In the genomic region with DNA sequence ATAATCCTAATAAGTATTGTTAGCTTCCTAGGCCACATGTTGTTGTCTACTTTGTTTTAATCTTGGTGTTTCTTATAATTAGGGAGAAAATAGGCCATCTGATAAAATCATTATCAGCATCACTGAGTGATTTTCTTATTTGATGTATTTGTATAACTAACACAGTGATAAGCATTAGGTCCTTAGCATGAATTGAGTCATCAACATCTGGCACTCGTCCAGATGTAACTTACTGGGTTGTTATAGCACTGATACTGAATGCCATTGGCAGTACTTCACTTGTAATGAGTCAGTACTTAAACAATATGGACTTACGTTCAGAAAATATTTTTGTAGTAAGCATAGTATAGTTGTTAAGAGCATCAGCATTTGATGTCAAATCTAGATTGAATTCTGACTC, we compare ENCODE assay signal across 10 cellular contexts. TPM values are rescaled to one million over a fixed set of nuclear protein-coding genes. Genes with fewer than 3 reads are reported as not detected.
DNase-seq lines count a peak whose midpoint lies in the region; ATAC-seq and TF ChIP-seq lines count a peak whose summit lies in the region.
"Had no signal": no experiment of that assay in that cellular context is flagged by ENCODE, and none has a peak within 500 bp of the region (broad histone marks: within the 10 kb centered on the region; RNA-seq: fewer than 3 reads in every experiment).

No MANE protein-coding gene starts in this region.

- H3K4me3 ChIP-seq in osteoblast (ENCODE audit: insufficient read depth, low read length), result no peak overlapping the region
- H3K4me3 ChIP-seq: prostate gland had no signal

- no peak overlapping the region for H2AFZ ChIP-seq in osteoblast (ENCODE audit: low read length)

- no peak for ATAC-seq in activated CD4-positive, CD25-positive, alpha-beta regulatory T cell treated with anti-CD3 and anti-CD28 coated beads, Interleukin-2, amount 50 U/mL, for 24 hours
- no peak for ATAC-seq in GM18520 (IDR thresholded peaks at IDR 0.05; ENCODE audit: unreplicated experiment)
- ATAC-seq in Right ventricle myocardium superior (ENCODE audit: poor library complexity), result no peak

- H3K27ac ChIP-seq in osteoblast (ENCODE audit: low read depth, low read length), result peak overlapping the region; percentile 75
- H3K27ac ChIP-seq: prostate gland had no signal

- peak; percentile 14 for DNase-seq in GM03348 (ENCODE audit: low spot score)
- DNase-seq in NCI-H69 (lab: John Stamatoyannopoulos, UW), result peak; percentile 20
- peak; percentile 68 to 97 for DNase-seq in dermis microvascular lymphatic vessel endothelial cell (ENCODE audit: low read depth in 2 of 2)
- peak; percentile 81 for DNase-seq in osteoblast (ENCODE audit: insufficient read length, low spot score, missing footprints)
- no peak for DNase-seq in DMS153 treated with DMSO at 0.1 percent for 48 hours (lab: John Stamatoyannopoulos, UW; ENCODE audit: unreplicated experiment)
- DNase-seq in Right ventricle myocardium superior, result no peak
- DNase-seq: NCI-H1092 treated with DMSO at 0.1 percent for 48 hours had no signal

- TF ChIP-seq CTCF in osteoblast (IDR thresholded peaks at IDR 0.05; ENCODE audit: extremely low read depth, low read depth, low read length), result no peak

- H3K4me1 ChIP-seq in osteoblast (ENCODE audit: insufficient read depth, low read length), result peaks cover 3% of the 10 kb centered on the region
- H3K4me1 ChIP-seq: prostate gland had no signal

- no peaks in the 10 kb centered on the region for H3K27me3 ChIP-seq in osteoblast (ENCODE audit: insufficient read depth, low read length)

- intact Hi-C loops in Right ventricle myocardium superior (cut with DNase I), result no loop called here

- H3K79me2 ChIP-seq in osteoblast (ENCODE audit: insufficient read depth, low read length), result no peaks in the 10 kb centered on the region

- no peaks in the 10 kb centered on the region for H3K9me3 ChIP-seq in osteoblast (ENCODE audit: low read depth, low read length)
- H3K9me3 ChIP-seq: prostate gland had no signal

- peaks cover 82% of the 10 kb centered on the region for H3K36me3 ChIP-seq in osteoblast (ENCODE audit: insufficient read depth, low read length)

- H3K4me2 ChIP-seq in osteoblast (ENCODE audit: insufficient read depth, low read length), result no peak overlapping the region

- no peaks in the 10 kb centered on the region for H4K20me1 ChIP-seq in osteoblast (ENCODE audit: insufficient read depth, low read length)

RNA-seq across cellular contexts. Expression of a gene that starts 16.2 kb away (rescaled TPM):
- total RNA-seq in dermis microvascular lymphatic vessel endothelial cell (55.0 and 59.1 TPM in 2 replicates), osteoblast (75.7 and 91.2 TPM in 2 replicates), Right ventricle myocardium superior (36.2 TPM)

RNA-seq across cellular contexts. Expression of a gene that starts 30.7 kb away (rescaled TPM):
- total RNA-seq in dermis microvascular lymphatic vessel endothelial cell (38.0 and 58.8 TPM in 2 replicates), osteoblast (77.4 and 88.7 TPM in 2 replicates), Right ventricle myocardium superior (28.6 TPM)

Comparison
In these comparisons a context has a peak if more than half of its experiments do, and no peak if none do; other contexts are left out.
1. DNase-seq: peak in GM03348 (single experiment), NCI-H69 (single experiment), dermis microvascular lymphatic vessel endothelial cell (2 of 2) and osteoblast (single experiment); none in DMS153 treated with DMSO at 0.1 percent for 48 hours (single experiment) and Right ventricle myocardium superior (single experiment).